ENCODE assay signal across 9 cellular contexts in genomic region chr2:175166216-175166824, GRCh38. TPM values are rescaled to one million over a fixed set of nuclear protein-coding genes. Genes with fewer than 3 reads are reported as not detected.
DNase-seq lines count a peak whose midpoint lies in the region; ATAC-seq and TF ChIP-seq lines count a peak whose summit lies in the region.
"Had no signal": no experiment of that assay in that cellular context is flagged by ENCODE, and none has a peak within 500 bp of the region (broad histone marks: within the 10 kb centered on the region; RNA-seq: fewer than 3 reads in every experiment).

No MANE protein-coding gene starts in this region.

- H3K4me1 Mint-ChIP-seq in activated CD4-positive, alpha-beta memory T cell treated with anti-CD3 and anti-CD28 coated beads, Interleukin-2, amount 10 ng/mL, durations not matched to agents 7 days and 5 days = peaks cover 55% of the 10 kb centered on the region

- no peak for ATAC-seq in Right ventricle myocardium inferior
- ATAC-seq in GM21528 (IDR thresholded peaks at IDR 0.05; ENCODE audit: low FRiP score, unreplicated experiment) = no peak

- POLR2A ChIA-PET in activated CD4-positive, alpha-beta memory T cell treated with anti-CD3 and anti-CD28 coated beads, Interleukin-2, amount 10 ng/mL, durations not matched to agents 7 days and 5 days (lab: Charles Lee) = interaction anchor here (0.8 to 2.2 kb wide), 9 partner anchors 11 to 46 kb away, joined by 3 to 6 read pairs (median 4); partner anchors contain the start of gene ATP5MC3

- H3K9me3 Mint-ChIP-seq in activated CD4-positive, alpha-beta memory T cell treated with anti-CD3 and anti-CD28 coated beads, Interleukin-2, amount 10 ng/mL, durations not matched to agents 7 days and 5 days = no peaks in the 10 kb centered on the region

- H3K9me3 ChIP-seq in cardiac muscle cell (ENCODE audit: low read depth) (no peaks in the 10 kb centered on the region), iPS-20b (ENCODE audit: insufficient read depth, low read depth, low read length) (no peaks in the 10 kb centered on the region), tibial artery (no peaks in the 10 kb centered on the region)

- peaks cover 5% of the 10 kb centered on the region for H3K4me1 ChIP-seq in cardiac muscle cell (ENCODE audit: low read depth)
- peaks cover 2% of the 10 kb centered on the region; the same call in 1 of the 2 replicates for H3K4me1 ChIP-seq in iPS-20b (ENCODE audit: insufficient read depth, low read length)
- H3K4me1 ChIP-seq in tibial artery = peaks cover 0 to 27% (median 9%) of the 10 kb centered on the region in 4 donors

- H3K36me3 ChIP-seq in cardiac muscle cell (no peaks in the 10 kb centered on the region), iPS-20b (ENCODE audit: insufficient read depth, low read depth, low read length) (no peaks in the 10 kb centered on the region), tibial artery (no peaks in the 10 kb centered on the region)

- peak overlapping the region; percentile 91; the same call in 1 of the 2 replicates for H3K9ac ChIP-seq in iPS-20b (ENCODE audit: low read depth, low read length)

- peak overlapping the region; percentile 100 for H3K4me3 Mint-ChIP-seq in activated CD4-positive, alpha-beta memory T cell treated with anti-CD3 and anti-CD28 coated beads, Interleukin-2, amount 10 ng/mL, durations not matched to agents 7 days and 5 days

- DNase-seq in cardiac muscle cell (ENCODE audit: low read depth in 1 of 2, low spot score in 1 of 2) = no peak
- DNase-seq in Right ventricle myocardium inferior (ENCODE audit: missing footprints) = no peak
- DNase-seq in activated CD4-positive, alpha-beta memory T cell treated with anti-CD3 and anti-CD28 coated beads, Interleukin-2, amount 10 ng/mL, durations not matched to agents 7 days and 5 days = no peak
- no peak for DNase-seq in tibial artery
- no peak for DNase-seq in HCEC 1CT
- DNase-seq in DMS 273 (lab: John Stamatoyannopoulos, UW; ENCODE audit: unreplicated experiment) = no peak
- DNase-seq: DMS153 had no signal

- TF ChIP-seq CTCF in cardiac muscle cell (IDR thresholded peaks at IDR 0.05; ENCODE audit: low read depth, low read length) = no peak
- TF ChIP-seq CTCF in tibial artery (IDR thresholded peaks at IDR 0.05) = no peak

- H3K27ac Mint-ChIP-seq in activated CD4-positive, alpha-beta memory T cell treated with anti-CD3 and anti-CD28 coated beads, Interleukin-2, amount 10 ng/mL, durations not matched to agents 7 days and 5 days = no peak overlapping the region

- peak overlapping the region; percentile 99 for H3K27ac ChIP-seq in cardiac muscle cell
- H3K27ac ChIP-seq in iPS-20b (ENCODE audit: low read length) = no peak overlapping the region
- H3K27ac ChIP-seq in tibial artery = peak overlapping the region; percentile 93 to 98

- peaks cover 29% of the 10 kb centered on the region for H3K36me3 Mint-ChIP-seq in activated CD4-positive, alpha-beta memory T cell treated with anti-CD3 and anti-CD28 coated beads, Interleukin-2, amount 10 ng/mL, durations not matched to agents 7 days and 5 days (ENCODE audit: low read depth)

- H3K27me3 ChIP-seq in cardiac muscle cell (no peaks in the 10 kb centered on the region), iPS-20b (ENCODE audit: insufficient read depth, low read length) (no peaks in the 10 kb centered on the region), tibial artery (no peaks in the 10 kb centered on the region)

- H3K27me3 Mint-ChIP-seq in activated CD4-positive, alpha-beta memory T cell treated with anti-CD3 and anti-CD28 coated beads, Interleukin-2, amount 10 ng/mL, durations not matched to agents 7 days and 5 days = no peaks in the 10 kb centered on the region

- CTCF ChIA-PET in activated CD4-positive, alpha-beta memory T cell treated with anti-CD3 and anti-CD28 coated beads, Interleukin-2, amount 10 ng/mL, durations not matched to agents 7 days and 5 days (lab: Charles Lee) = interaction anchor here (1.1 kb wide), 1 partner anchor 49 kb away, joined by 3 read pairs; no protein-coding TSS in a partner anchor

- intact Hi-C loops in Right ventricle myocardium inferior (cut with DNase I) (loop anchor here (5.0 kb wide), 1 partner anchor 159 kb away; the partner anchor contains the start of gene CHN1), tibial artery (cut with DNase I; ENCODE audit: low total_unique reads) (no loop called here)

- H3K4me3 ChIP-seq in cardiac muscle cell = peak overlapping the region; percentile 83
- H3K4me3 ChIP-seq in iPS-20b (ENCODE audit: low read length) = peak overlapping the region; percentile 88
- H3K4me3 ChIP-seq in tibial artery = peak overlapping the region; percentile 79 to 88

RNA-seq across cellular contexts. Expression of gene ATF2, which starts 1.7 kb away (rescaled TPM):
- total RNA-seq in cardiac muscle cell = 36.5 and 40.9 TPM in 2 replicates
- 25.7 and 38.3 TPM in 2 replicates for polyA plus RNA-seq in cardiac muscle cell
- total RNA-seq in Right ventricle myocardium inferior = 27.6 TPM
- total RNA-seq in activated CD4-positive, alpha-beta memory T cell treated with anti-CD3 and anti-CD28 coated beads, Interleukin-2, amount 10 ng/mL, durations not matched to agents 7 days and 5 days = 10 to 100 TPM; 61.4 to 63.6 TPM

RNA-seq across cellular contexts. Expression of gene ATP5MC3, which starts 15.2 kb away (rescaled TPM):
- total RNA-seq in cardiac muscle cell (300 and 457 TPM in 2 replicates), Right ventricle myocardium inferior (1,232 TPM)
- polyA plus RNA-seq in cardiac muscle cell = 1,477 and 2,044 TPM in 2 replicates
- total RNA-seq in activated CD4-positive, alpha-beta memory T cell treated with anti-CD3 and anti-CD28 coated beads, Interleukin-2, amount 10 ng/mL, durations not matched to agents 7 days and 5 days = 100 to 1,000 TPM; 200 to 210 TPM
